15 cellular contexts compared by ENCODE assay signal in genomic region chr20:59235226-59235625, GRCh38.
DNase-seq lines count a peak whose midpoint lies in the region; ATAC-seq and TF ChIP-seq lines count a peak whose summit lies in the region.
"Had no signal": no experiment of that assay in that cellular context is flagged by ENCODE, and none has a peak within 500 bp of the region (broad histone marks: within the 10 kb centered on the region; RNA-seq: fewer than 3 reads in every experiment).

No MANE protein-coding gene starts in this region.

- CTCF ChIA-PET in activated CD4-positive, alpha-beta T cell treated with anti-CD3 and anti-CD28 coated beads, Interleukin-2, amount 10 ng/mL, durations not matched to agents 7 days and 5 days (lab: Charles Lee): no interaction called here
- CTCF ChIA-PET in T-cell (lab: Charles Lee): no interaction called here

- no peaks in the 10 kb centered on the region for H3K27me3 Mint-ChIP-seq in activated CD4-positive, alpha-beta T cell treated with anti-CD3 and anti-CD28 coated beads, Interleukin-2, amount 10 ng/mL, durations not matched to agents 7 days and 5 days
- no peaks in the 10 kb centered on the region for H3K27me3 Mint-ChIP-seq in CD4-positive, CD25-positive, alpha-beta regulatory T cell
- H3K27me3 Mint-ChIP-seq in T-cell: no peaks in the 10 kb centered on the region
- no peaks in the 10 kb centered on the region for H3K27me3 Mint-ChIP-seq in effector memory CD8-positive, alpha-beta T cell

- no peak overlapping the region for H3K27ac Mint-ChIP-seq in activated CD4-positive, alpha-beta T cell treated with anti-CD3 and anti-CD28 coated beads, Interleukin-2, amount 10 ng/mL, durations not matched to agents 7 days and 5 days
- peak overlapping the region in 2 of 3 donors; percentile 64 to 85 for H3K27ac Mint-ChIP-seq in CD4-positive, CD25-positive, alpha-beta regulatory T cell
- H3K27ac Mint-ChIP-seq in T-cell: peak overlapping the region; percentile 28 to 65
- peak overlapping the region; percentile 67 to 75 for H3K27ac Mint-ChIP-seq in effector memory CD8-positive, alpha-beta T cell
- H3K27ac Mint-ChIP-seq: HFFc6 had no signal

- H3K4me1 Mint-ChIP-seq in activated CD4-positive, alpha-beta T cell treated with anti-CD3 and anti-CD28 coated beads, Interleukin-2, amount 10 ng/mL, durations not matched to agents 7 days and 5 days: peaks cover 18% of the 10 kb centered on the region
- H3K4me1 Mint-ChIP-seq in CD4-positive, CD25-positive, alpha-beta regulatory T cell: peaks cover 2 to 20% (median 14%) of the 10 kb centered on the region in 4 donors
- H3K4me1 Mint-ChIP-seq in T-cell: peaks cover 0 to 21% (median 16%) of the 10 kb centered on the region in 3 donors
- peaks cover 0 to 13% of the 10 kb centered on the region in 2 donors for H3K4me1 Mint-ChIP-seq in effector memory CD8-positive, alpha-beta T cell (ENCODE audit: low read depth in 2 of 2)

- H3K36me3 ChIP-seq in CD4-positive, CD25-positive, alpha-beta regulatory T cell (ENCODE audit: control insufficient read depth, insufficient read depth, low read length): peaks cover 88% of the 10 kb centered on the region
- H3K36me3 ChIP-seq in left lung: no peaks in the 10 kb centered on the region

- ATAC-seq in CD4-positive, CD25-positive, alpha-beta regulatory T cell (ENCODE audit: low read depth in 2 of 2): no peak
- peak in 2 of 4 experiments; percentile 52 to 64 for ATAC-seq in T-cell (replicated peaks in 1 of 4)
- ATAC-seq in effector memory CD8-positive, alpha-beta T cell (replicated peaks): peak; percentile 87
- no peak for ATAC-seq in GM19455 (IDR thresholded peaks at IDR 0.05; ENCODE audit: unreplicated experiment)
- ATAC-seq in left lung: no peak

- H3K9me3 ChIP-seq in CD4-positive, CD25-positive, alpha-beta regulatory T cell (ENCODE audit: control insufficient read depth in 2 of 2, low read length in 2 of 2): no peaks in the 10 kb centered on the region
- H3K9me3 ChIP-seq in left lung: no peaks in the 10 kb centered on the region

- POLR2A ChIA-PET in activated CD4-positive, alpha-beta T cell treated with anti-CD3 and anti-CD28 coated beads, Interleukin-2, amount 10 ng/mL, durations not matched to agents 7 days and 5 days (lab: Charles Lee): no interaction called here
- POLR2A ChIA-PET in T-cell (lab: Charles Lee): no interaction called here

- H3K27ac ChIP-seq in CD4-positive, CD25-positive, alpha-beta regulatory T cell (ENCODE audit: insufficient read depth, low read length, poor library complexity, severe bottlenecking): no peak overlapping the region
- no peak overlapping the region for H3K27ac ChIP-seq in left lung

- no peak overlapping the region for H3K4me3 Mint-ChIP-seq in activated CD4-positive, alpha-beta T cell treated with anti-CD3 and anti-CD28 coated beads, Interleukin-2, amount 10 ng/mL, durations not matched to agents 7 days and 5 days
- H3K4me3 Mint-ChIP-seq in CD4-positive, CD25-positive, alpha-beta regulatory T cell: no peak overlapping the region
- H3K4me3 Mint-ChIP-seq in T-cell: no peak overlapping the region
- no peak overlapping the region for H3K4me3 Mint-ChIP-seq in effector memory CD8-positive, alpha-beta T cell
- H3K4me3 Mint-ChIP-seq: HFFc6 had no signal

- TF ChIP-seq CTCF in left lung (IDR thresholded peaks at IDR 0.05): no peak

- peak; percentile 22 for DNase-seq in activated CD4-positive, alpha-beta T cell treated with anti-CD3 and anti-CD28 coated beads, Interleukin-2, amount 10 ng/mL, durations not matched to agents 7 days and 5 days
- DNase-seq in activated CD4-positive, alpha-beta T cell treated with anti-CD3 and anti-CD28 coated beads for 4 hours: no peak
- DNase-seq in CD4-positive, CD25-positive, alpha-beta regulatory T cell: no peak
- DNase-seq in T-cell (peak in 8 of 34 experiments; percentile 13 to 50 (median 24)), left lung (no peak)
- no peak for DNase-seq in effector memory CD8-positive, alpha-beta T cell
- DNase-seq: C1 segment of cervical spinal cord, EL, HFFc6, KBM-7, NCI-H1436, NCI-H2029 treated with DMSO at 0.1 percent for 48 hours, NCI-H748 treated with DMSO at 0.1 percent for 48 hours, RPMI8226 had no signal

- H3K36me3 Mint-ChIP-seq in activated CD4-positive, alpha-beta T cell treated with anti-CD3 and anti-CD28 coated beads, Interleukin-2, amount 10 ng/mL, durations not matched to agents 7 days and 5 days (ENCODE audit: low read depth): peaks cover 25% of the 10 kb centered on the region
- H3K36me3 Mint-ChIP-seq in CD4-positive, CD25-positive, alpha-beta regulatory T cell: peaks cover 66% of the 10 kb centered on the region
- peaks cover 60% of the 10 kb centered on the region for H3K36me3 Mint-ChIP-seq in T-cell
- peaks cover 66% of the 10 kb centered on the region for H3K36me3 Mint-ChIP-seq in effector memory CD8-positive, alpha-beta T cell (ENCODE audit: insufficient read depth)

- H3K4me1 ChIP-seq in CD4-positive, CD25-positive, alpha-beta regulatory T cell (ENCODE audit: control insufficient read depth, insufficient read depth, low read length, poor library complexity, severe bottlenecking): peaks cover 3% of the 10 kb centered on the region
- no peaks in the 10 kb centered on the region for H3K4me1 ChIP-seq in left lung

- H3K9me3 Mint-ChIP-seq in activated CD4-positive, alpha-beta T cell treated with anti-CD3 and anti-CD28 coated beads, Interleukin-2, amount 10 ng/mL, durations not matched to agents 7 days and 5 days: no peaks in the 10 kb centered on the region
- H3K9me3 Mint-ChIP-seq in CD4-positive, CD25-positive, alpha-beta regulatory T cell: peaks cover 0 to 2% (median 0%) of the 10 kb centered on the region in 7 donors
- H3K9me3 Mint-ChIP-seq in T-cell: no peaks in the 10 kb centered on the region
- no peaks in the 10 kb centered on the region for H3K9me3 Mint-ChIP-seq in effector memory CD8-positive, alpha-beta T cell
- H3K9me3 Mint-ChIP-seq: HFFc6 had no signal

- intact Hi-C loops in left lung (cut with DNase I): no loop called here

- H3K4me3 ChIP-seq in CD4-positive, CD25-positive, alpha-beta regulatory T cell (ENCODE audit: low read depth, low read length): no peak overlapping the region
- H3K4me3 ChIP-seq in left lung: no peak overlapping the region

- H3K27me3 ChIP-seq in CD4-positive, CD25-positive, alpha-beta regulatory T cell (ENCODE audit: control insufficient read depth, insufficient read depth, low read length): no peaks in the 10 kb centered on the region
- peaks cover 0 to 5% of the 10 kb centered on the region in 2 donors for H3K27me3 ChIP-seq in left lung
